1 cellular context compared by ENCODE assay signal in the genomic region with DNA sequence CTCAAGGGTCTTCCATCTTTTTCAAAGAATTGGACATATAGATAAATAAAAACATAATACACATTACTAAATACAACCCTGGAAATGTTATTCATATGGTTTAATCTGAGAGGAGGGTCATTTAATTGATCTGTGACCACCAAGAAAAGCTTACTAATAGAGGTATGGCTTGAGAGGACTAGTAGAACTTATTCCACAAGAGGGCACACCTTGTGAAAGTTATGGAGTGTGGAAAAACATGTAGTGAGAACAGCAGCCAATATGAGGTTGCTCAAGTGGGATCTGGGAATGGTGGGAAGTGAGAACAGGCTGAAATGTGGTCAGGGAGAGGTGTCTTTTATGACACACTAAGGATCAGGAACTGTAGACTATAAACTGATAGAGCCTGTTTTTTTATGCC.
TF ChIP-seq lines count a peak whose summit lies in the region.

No MANE protein-coding gene starts in this region.

TF ChIP-seq in HCT116, 20 proteins besides CTCF, POLR2A, EP300 and RAD21 (continued from another document):
- TF ChIP-seq, protein P1, sequence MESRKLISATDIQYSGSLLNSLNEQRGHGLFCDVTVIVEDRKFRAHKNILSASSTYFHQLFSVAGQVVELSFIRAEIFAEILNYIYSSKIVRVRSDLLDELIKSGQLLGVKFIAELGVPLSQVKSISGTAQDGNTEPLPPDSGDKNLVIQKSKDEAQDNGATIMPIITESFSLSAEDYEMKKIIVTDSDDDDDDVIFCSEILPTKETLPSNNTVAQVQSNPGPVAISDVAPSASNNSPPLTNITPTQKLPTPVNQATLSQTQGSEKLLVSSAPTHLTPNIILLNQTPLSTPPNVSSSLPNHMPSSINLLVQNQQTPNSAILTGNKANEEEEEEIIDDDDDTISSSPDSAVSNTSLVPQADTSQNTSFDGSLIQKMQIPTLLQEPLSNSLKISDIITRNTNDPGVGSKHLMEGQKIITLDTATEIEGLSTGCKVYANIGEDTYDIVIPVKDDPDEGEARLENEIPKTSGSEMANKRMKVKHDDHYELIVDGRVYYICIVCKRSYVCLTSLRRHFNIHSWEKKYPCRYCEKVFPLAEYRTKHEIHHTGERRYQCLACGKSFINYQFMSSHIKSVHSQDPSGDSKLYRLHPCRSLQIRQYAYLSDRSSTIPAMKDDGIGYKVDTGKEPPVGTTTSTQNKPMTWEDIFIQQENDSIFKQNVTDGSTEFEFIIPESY (IDR thresholded peaks at IDR 0.05; ENCODE audit: extremely low read depth, insufficient replicate concordance, low read length), result no peak
- TF ChIP-seq POLR2AphosphoS5 (IDR thresholded peaks at IDR 0.05; ENCODE audit: low read depth, low read length), result no peak
- TF ChIP-seq, protein P2, sequence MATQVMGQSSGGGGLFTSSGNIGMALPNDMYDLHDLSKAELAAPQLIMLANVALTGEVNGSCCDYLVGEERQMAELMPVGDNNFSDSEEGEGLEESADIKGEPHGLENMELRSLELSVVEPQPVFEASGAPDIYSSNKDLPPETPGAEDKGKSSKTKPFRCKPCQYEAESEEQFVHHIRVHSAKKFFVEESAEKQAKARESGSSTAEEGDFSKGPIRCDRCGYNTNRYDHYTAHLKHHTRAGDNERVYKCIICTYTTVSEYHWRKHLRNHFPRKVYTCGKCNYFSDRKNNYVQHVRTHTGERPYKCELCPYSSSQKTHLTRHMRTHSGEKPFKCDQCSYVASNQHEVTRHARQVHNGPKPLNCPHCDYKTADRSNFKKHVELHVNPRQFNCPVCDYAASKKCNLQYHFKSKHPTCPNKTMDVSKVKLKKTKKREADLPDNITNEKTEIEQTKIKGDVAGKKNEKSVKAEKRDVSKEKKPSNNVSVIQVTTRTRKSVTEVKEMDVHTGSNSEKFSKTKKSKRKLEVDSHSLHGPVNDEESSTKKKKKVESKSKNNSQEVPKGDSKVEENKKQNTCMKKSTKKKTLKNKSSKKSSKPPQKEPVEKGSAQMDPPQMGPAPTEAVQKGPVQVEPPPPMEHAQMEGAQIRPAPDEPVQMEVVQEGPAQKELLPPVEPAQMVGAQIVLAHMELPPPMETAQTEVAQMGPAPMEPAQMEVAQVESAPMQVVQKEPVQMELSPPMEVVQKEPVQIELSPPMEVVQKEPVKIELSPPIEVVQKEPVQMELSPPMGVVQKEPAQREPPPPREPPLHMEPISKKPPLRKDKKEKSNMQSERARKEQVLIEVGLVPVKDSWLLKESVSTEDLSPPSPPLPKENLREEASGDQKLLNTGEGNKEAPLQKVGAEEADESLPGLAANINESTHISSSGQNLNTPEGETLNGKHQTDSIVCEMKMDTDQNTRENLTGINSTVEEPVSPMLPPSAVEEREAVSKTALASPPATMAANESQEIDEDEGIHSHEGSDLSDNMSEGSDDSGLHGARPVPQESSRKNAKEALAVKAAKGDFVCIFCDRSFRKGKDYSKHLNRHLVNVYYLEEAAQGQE (IDR thresholded peaks at IDR 0.05; ENCODE audit: low read depth), result no peak
- no peak for TF ChIP-seq CBX3 (IDR thresholded peaks at IDR 0.05; ENCODE audit: low read depth)
- TF ChIP-seq EZH2phosphoT487 (IDR thresholded peaks at IDR 0.05; ENCODE audit: borderline replicate concordance), result no peak
- TF ChIP-seq ZFX (IDR thresholded peaks at IDR 0.05), result no peak
- no peak for TF ChIP-seq ZNF274 (IDR thresholded peaks at IDR 0.05; ENCODE audit: low read depth, low read length)
- TF ChIP-seq JUND (IDR thresholded peaks at IDR 0.05), result no peak
- no peak for TF ChIP-seq CEBPB (IDR thresholded peaks at IDR 0.05; ENCODE audit: low read depth)
